In the genomic region with DNA sequence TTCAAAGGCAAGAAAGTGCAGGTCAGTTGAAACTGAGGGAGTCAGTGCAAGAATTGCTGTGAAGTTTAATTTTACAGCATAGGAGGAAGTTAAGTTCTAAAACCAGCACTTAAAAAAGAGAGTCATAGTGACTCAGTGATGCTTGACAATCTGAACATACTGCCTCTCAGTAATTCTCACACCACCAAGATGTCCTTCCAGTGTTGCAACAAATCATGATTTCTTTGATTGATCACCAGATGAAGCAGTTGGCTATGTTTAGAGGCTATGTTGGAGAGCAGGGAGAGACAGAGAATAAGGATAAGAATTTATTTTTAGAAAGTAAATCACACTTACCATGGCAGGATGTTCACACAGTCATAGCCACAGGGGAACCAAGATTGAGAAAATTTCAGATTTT, we compare ENCODE assay signal across 16 cellular contexts. TPM values are rescaled to one million over a fixed set of nuclear protein-coding genes. Genes with fewer than 3 reads are reported as not detected.
DNase-seq lines count a peak whose midpoint lies in the region; ATAC-seq, FAIRE-seq and TF ChIP-seq lines count a peak whose summit lies in the region.
"Had no signal": no experiment of that assay in that cellular context is flagged by ENCODE, and none has a peak within 500 bp of the region (broad histone marks: within the 10 kb centered on the region; RNA-seq: fewer than 3 reads in every experiment).

No MANE protein-coding gene starts in this region.

- no peak overlapping the region for H3K4me3 Mint-ChIP-seq in stimulated activated memory B cell treated with anti-CD40 and anti-IgM and Interleukin-4, amounts not matched to agents 10 μg/mL and 1 μg/mL and 100 μg/mL, for 72 hours
- no peak overlapping the region for H3K4me3 Mint-ChIP-seq in activated CD8-positive, alpha-beta T cell treated with anti-CD3 and anti-CD28 coated beads for 36 hours
- H3K4me3 Mint-ChIP-seq: CD8-positive, alpha-beta T cell; natural killer cell had no signal

- no peak overlapping the region for H3K27ac Mint-ChIP-seq in stimulated activated memory B cell treated with anti-CD40 and anti-IgM and Interleukin-4, amounts not matched to agents 10 μg/mL and 1 μg/mL and 100 μg/mL, for 72 hours
- no peak overlapping the region for H3K27ac Mint-ChIP-seq in activated CD8-positive, alpha-beta T cell treated with anti-CD3 and anti-CD28 coated beads for 36 hours
- H3K27ac Mint-ChIP-seq: activated naive CD4-positive, alpha-beta T cell treated with anti-CD3 and anti-CD28 coated beads, Interleukin-2, amount 50 U/mL, for 72 hours; CD8-positive, alpha-beta T cell; natural killer cell had no signal

- H3K9me3 Mint-ChIP-seq in stimulated activated memory B cell treated with anti-CD40 and anti-IgM and Interleukin-4, amounts not matched to agents 10 μg/mL and 1 μg/mL and 100 μg/mL, for 72 hours: no peaks in the 10 kb centered on the region
- H3K9me3 Mint-ChIP-seq in activated CD8-positive, alpha-beta T cell treated with anti-CD3 and anti-CD28 coated beads for 36 hours: no peaks in the 10 kb centered on the region
- H3K9me3 Mint-ChIP-seq: activated naive CD4-positive, alpha-beta T cell treated with anti-CD3 and anti-CD28 coated beads, Interleukin-2, amount 50 U/mL, for 72 hours; CD8-positive, alpha-beta T cell; natural killer cell had no signal

- intact Hi-C loops in activated CD8-positive, alpha-beta T cell treated with anti-CD3 and anti-CD28 coated beads for 36 hours (cut with micrococcal nuclease): no loop called here

- TF ChIP-seq POLR2A in GM12891 (IDR thresholded peaks at IDR 0.05; ENCODE audit: low read depth, low read length): no peak

- H3K36me3 Mint-ChIP-seq in stimulated activated memory B cell treated with anti-CD40 and anti-IgM and Interleukin-4, amounts not matched to agents 10 μg/mL and 1 μg/mL and 100 μg/mL, for 72 hours: no peaks in the 10 kb centered on the region
- no peaks in the 10 kb centered on the region for H3K36me3 Mint-ChIP-seq in activated CD8-positive, alpha-beta T cell treated with anti-CD3 and anti-CD28 coated beads for 36 hours (ENCODE audit: low read depth)
- H3K36me3 Mint-ChIP-seq: activated naive CD4-positive, alpha-beta T cell treated with anti-CD3 and anti-CD28 coated beads, Interleukin-2, amount 50 U/mL, for 72 hours; CD8-positive, alpha-beta T cell; natural killer cell had no signal

- ATAC-seq in HG03442 (IDR thresholded peaks at IDR 0.05; ENCODE audit: unreplicated experiment) (peak; percentile 37), esophagus mucosa (peak; percentile 25), GM18870 (IDR thresholded peaks at IDR 0.05; ENCODE audit: unreplicated experiment) (no peak)
- ATAC-seq in stimulated activated memory B cell treated with anti-CD40 and anti-IgM and Interleukin-4, amounts not matched to agents 10 μg/mL and 1 μg/mL and 100 μg/mL, for 72 hours: peak; percentile 39
- no peak for ATAC-seq in activated CD8-positive, alpha-beta T cell treated with anti-CD3 and anti-CD28 coated beads for 36 hours
- ATAC-seq: activated naive CD4-positive, alpha-beta T cell treated with anti-CD3 and anti-CD28 coated beads, Interleukin-2, amount 50 U/mL, for 72 hours; CD8-positive, alpha-beta T cell; HepG2; left cardiac atrium; natural killer cell had no signal

- DNase-seq in GM12891 (ENCODE audit: insufficient read length, low spot score) (no peak), EL (no peak)
- DNase-seq in activated CD8-positive, alpha-beta T cell treated with anti-CD3 and anti-CD28 coated beads for 36 hours: no peak
- DNase-seq: caudate nucleus; CD8-positive, alpha-beta T cell; left cardiac atrium; natural killer cell; NCI-H1048; stimulated activated CD4-positive, alpha-beta T cell treated with anti-CD3 and anti-CD28 coated beads, Interleukin-4, amount 100 ng/mL, for 24 hours had no signal

- peaks cover 23% of the 10 kb centered on the region for H3K4me1 Mint-ChIP-seq in stimulated activated memory B cell treated with anti-CD40 and anti-IgM and Interleukin-4, amounts not matched to agents 10 μg/mL and 1 μg/mL and 100 μg/mL, for 72 hours
- H3K4me1 Mint-ChIP-seq in activated CD8-positive, alpha-beta T cell treated with anti-CD3 and anti-CD28 coated beads for 36 hours (ENCODE audit: low read depth): peaks cover 14% of the 10 kb centered on the region

- POLR2A ChIA-PET in activated CD8-positive, alpha-beta T cell treated with anti-CD3 and anti-CD28 coated beads for 36 hours (lab: Charles Lee): no interaction called here

- CTCF ChIA-PET in activated CD8-positive, alpha-beta T cell treated with anti-CD3 and anti-CD28 coated beads for 36 hours (lab: Charles Lee): no interaction called here

- H3K27me3 Mint-ChIP-seq in stimulated activated memory B cell treated with anti-CD40 and anti-IgM and Interleukin-4, amounts not matched to agents 10 μg/mL and 1 μg/mL and 100 μg/mL, for 72 hours: no peaks in the 10 kb centered on the region
- peaks cover 17% of the 10 kb centered on the region for H3K27me3 Mint-ChIP-seq in activated CD8-positive, alpha-beta T cell treated with anti-CD3 and anti-CD28 coated beads for 36 hours

- FAIRE-seq in GM12891 (lab: Jason Lieb, UNC): peak; percentile 82
- FAIRE-seq: endometrium, HepG2 had no signal

- TF ChIP-seq CTCF in activated CD8-positive, alpha-beta T cell treated with anti-CD3 and anti-CD28 coated beads for 36 hours (IDR thresholded peaks at IDR 0.05): no peak

TF ChIP-seq in GM12891, 5 proteins besides CTCF, POLR2A, EP300 and RAD21:
- TF ChIP-seq SPI1 (IDR thresholded peaks at IDR 0.05; ENCODE audit: low read depth, low read length) (no peak), PAX5 (IDR thresholded peaks at IDR 0.05; ENCODE audit: insufficient read depth, low read length, severe bottlenecking) (no peak), POU2F2 (IDR thresholded peaks at IDR 0.05; ENCODE audit: low read depth, low read length) (no peak), TAF1 (IDR thresholded peaks at IDR 0.05; ENCODE audit: low read depth, low read length) (no peak), POLR2AphosphoS5 (IDR thresholded peaks at IDR 0.05; ENCODE audit: low read depth, low read length) (no peak)

RNA-seq across cellular contexts. Expression of gene TRIM2, which starts 13.2 kb away (rescaled TPM):
- 0.54 TPM for polyA plus RNA-seq in GM12891 (2012; ENCODE audit: low read depth, missing spikeins)
- 9.0 TPM for total RNA-seq in esophagus mucosa
- total RNA-seq in activated CD8-positive, alpha-beta T cell treated with anti-CD3 and anti-CD28 coated beads for 36 hours: 1 to 10 TPM in 1 of 2 experiments, under 1 TPM in 1; 0.63 to 1.4 TPM

Comparison
In these comparisons a context has a peak if more than half of its experiments do, and no peak if none do; other contexts are left out.
1. ATAC-seq: peak in HG03442 (single experiment), esophagus mucosa (single experiment) and stimulated activated memory B cell treated with anti-CD40 and anti-IgM and Interleukin-4, amounts not matched to agents 10 μg/mL and 1 μg/mL and 100 μg/mL, for 72 hours (single experiment); none in GM18870 (single experiment) and activated CD8-positive, alpha-beta T cell treated with anti-CD3 and anti-CD28 coated beads for 36 hours (single experiment).